1 cellular context compared by ENCODE assay signal in genomic region chr1:145827966-145828365, GRCh38.
TF ChIP-seq lines count a peak whose summit lies in the region.

No MANE protein-coding gene starts in this region.

TF ChIP-seq in endothelial cell of umbilical vein, 7 proteins besides CTCF, POLR2A, EP300 and RAD21:
- TF ChIP-seq JUN (IDR thresholded peaks at IDR 0.05; ENCODE audit: borderline replicate concordance, insufficient read depth, insufficient read length, low read depth) = peak; percentile 3
- no peak for TF ChIP-seq GATA2 (IDR thresholded peaks at IDR 0.05; ENCODE audit: insufficient read depth, insufficient read length, low read depth, low read length)
